In genomic region chr11:81237139-81237538, GRCh38 we compare ENCODE assay signal across 9 cellular contexts.
A peak's percentile ranks its signal among the peaks of the same experiment; 100 is the strongest.
DNase-seq lines count a peak whose midpoint lies in the region; ATAC-seq and TF ChIP-seq lines count a peak whose summit lies in the region.
"Had no signal": no experiment of that assay in that cellular context is flagged by ENCODE, and none has a peak within 500 bp of the region (broad histone marks: within the 10 kb centered on the region; RNA-seq: fewer than 3 reads in every experiment).

No MANE protein-coding gene starts in this region.

- H3K9me2 ChIP-seq in GM23248 (ENCODE audit: insufficient read depth), result no peaks in the 10 kb centered on the region

- in situ Hi-C loops in GM23248 (cut with MboI), result no loop called here
- in situ Hi-C loops in mammary epithelial cell (cut with MboI; ENCODE audit: low sequenced_read_pairs in 2 of 2), result no loop called here

- H3F3A ChIP-seq in GM23248 (ENCODE audit: insufficient read depth), result no peaks in the 10 kb centered on the region

- no peak overlapping the region for H3K27ac Mint-ChIP-seq in Calu3 (ENCODE audit: unreplicated experiment)

- no peaks in the 10 kb centered on the region for H3K27me3 Mint-ChIP-seq in Calu3 (ENCODE audit: unreplicated experiment)

- CTCF ChIA-PET in mammary epithelial cell (lab: Charles Lee; ENCODE audit: low non-redundant PET) (interaction anchor here (0.6 kb wide), 1 partner anchor 404 kb away, joined by 4 read pairs; no protein-coding TSS in a partner anchor), Calu3 (lab: Charles Lee) (interaction anchor here (1.0 kb wide), 1 partner anchor 1836 kb away, joined by 4 read pairs; no protein-coding TSS in a partner anchor)

- H3K4me1 ChIP-seq in GM23248 (ENCODE audit: insufficient read depth) (no peaks in the 10 kb centered on the region), mammary epithelial cell (ENCODE audit: insufficient read depth, low read length) (no peaks in the 10 kb centered on the region)

- H3K9me3 ChIP-seq in GM23248 (ENCODE audit: low read depth) (no peaks in the 10 kb centered on the region), mammary epithelial cell (replicated peaks; ENCODE audit: insufficient read depth, low read length) (no peaks in the 10 kb centered on the region)

- intact Hi-C loops in mammary epithelial cell (cut with micrococcal nuclease) (loop anchor here (1.0 to 10.0 kb wide), 2 partner anchors 1072 to 1529 kb away; no protein-coding TSS in a partner anchor), Calu3 (cut with micrococcal nuclease; ENCODE audit: unreplicated experiment) (loop anchor here (5.0 kb wide), 1 partner anchor 1530 kb away; no protein-coding TSS in a partner anchor)

- H3K27me3 ChIP-seq in GM23248 (replicated peaks; ENCODE audit: insufficient read depth), result no peaks in the 10 kb centered on the region
- H3K27me3 ChIP-seq in mammary epithelial cell (ENCODE audit: insufficient read depth, low read length), result peaks cover 2% of the 10 kb centered on the region

- dilution Hi-C loops in mammary epithelial cell (cut with HindIII; ENCODE audit: low sequenced_read_pairs), result no loop called here

- H3K27ac ChIP-seq in GM23248 (no peak overlapping the region), mammary epithelial cell (ENCODE audit: insufficient read depth, low read depth, low read length) (no peak overlapping the region)

- H3K36me3 Mint-ChIP-seq in Calu3 (ENCODE audit: insufficient read depth, unreplicated experiment), result no peaks in the 10 kb centered on the region

- H3K79me2 ChIP-seq in GM23248 (ENCODE audit: insufficient read depth), result no peaks in the 10 kb centered on the region
- H3K79me2 ChIP-seq in mammary epithelial cell (ENCODE audit: insufficient read depth, low read length), result no peaks in the 10 kb centered on the region

- H3K9ac ChIP-seq in GM23248 (no peak overlapping the region), mammary epithelial cell (ENCODE audit: insufficient read depth, low read length) (no peak overlapping the region)

- no peaks in the 10 kb centered on the region for H4K20me1 ChIP-seq in GM23248 (ENCODE audit: insufficient read depth)
- H4K20me1 ChIP-seq in mammary epithelial cell (ENCODE audit: insufficient read depth, low read length), result no peaks in the 10 kb centered on the region

- DNase-seq in COLO668 (lab: John Stamatoyannopoulos, UW; ENCODE audit: unreplicated experiment) (peak; percentile 1), GM23248 (peak; percentile 50), NCI-H345 (lab: John Stamatoyannopoulos, UW) (peak; percentile 70), mammary epithelial cell (peak; percentile 28), midbrain (lab: John Stamatoyannopoulos, UW) (peak; percentile 50), Calu3 (no peak), cerebellum (ENCODE audit: low spot score) (no peak)

- H3K4me2 ChIP-seq in GM23248 (ENCODE audit: unreplicated experiment) (no peak overlapping the region), mammary epithelial cell (ENCODE audit: insufficient read depth, low read depth, low read length) (no peak overlapping the region)

- H3K4me3 Mint-ChIP-seq in Calu3 (ENCODE audit: low read depth, unreplicated experiment), result no peak overlapping the region

- no peaks in the 10 kb centered on the region for H3K36me3 ChIP-seq in GM23248 (ENCODE audit: low read depth)
- no peaks in the 10 kb centered on the region for H3K36me3 ChIP-seq in mammary epithelial cell (ENCODE audit: insufficient read depth, low read length)

- ATAC-seq in HG02588 (IDR thresholded peaks at IDR 0.05; ENCODE audit: unreplicated experiment), result no peak
- ATAC-seq: HCT116 had no signal

- WGBS in GM23248 (ENCODE audit: low coverage in 1 of 2, low lambda C conversion rate in 2 of 2, missing lambda C conversion rate in 2 of 2), 2 experiments, result 32 to 34% methylated on average over 1 of the region's 1 CpG
- 79% methylated on average over 1 of the region's 1 CpG for WGBS in mammary epithelial cell (ENCODE audit: low coverage, missing lambda C conversion rate)

- H3K4me1 Mint-ChIP-seq in Calu3 (ENCODE audit: low read depth, unreplicated experiment), result no peaks in the 10 kb centered on the region

- no peak overlapping the region for H2AFZ ChIP-seq in GM23248
- H2AFZ ChIP-seq in mammary epithelial cell (ENCODE audit: low read depth, low read length), result no peak overlapping the region

- no peaks in the 10 kb centered on the region for H3K9me3 Mint-ChIP-seq in Calu3 (ENCODE audit: low read depth, unreplicated experiment)

- no TSS peak for BruUV-seq in mammary epithelial cell (replicated peaks; lab: Mats Ljungman, UMichigan)
- no TSS peak for BruUV-seq in Calu3 (replicated peaks; lab: Mats Ljungman, UMichigan)

- peak in 1 of 2 donors; percentile 58 for TF ChIP-seq CTCF in mammary epithelial cell (conservative IDR thresholded peaks at IDR 0.05 in 1 of 2, IDR thresholded peaks at IDR 0.05 in 1 of 2; ENCODE audit: extremely low read depth in 1 of 2, insufficient read depth in 1 of 2, low read depth in 1 of 2, low read length in 2 of 2)
- no peak for TF ChIP-seq CTCF in Calu3 (IDR thresholded peaks at IDR 0.05; ENCODE audit: unreplicated experiment)

- no peak overlapping the region for H3K4me3 ChIP-seq in GM23248
- H3K4me3 ChIP-seq in mammary epithelial cell (replicated peaks in 1 of 3; ENCODE audit: insufficient read depth in 1 of 3, low read depth in 2 of 3, low read length in 3 of 3), result no peak overlapping the region

Comparison
In these comparisons a context has a peak if more than half of its experiments do, and no peak if none do; other contexts are left out.
1. DNase-seq: peak in COLO668 (single experiment), GM23248 (single experiment), NCI-H345 (single experiment), mammary epithelial cell (single experiment) and midbrain (single experiment); none in Calu3 (single experiment) and cerebellum (single experiment).